ENCODE assay signal across 8 cellular contexts in the genomic region with DNA sequence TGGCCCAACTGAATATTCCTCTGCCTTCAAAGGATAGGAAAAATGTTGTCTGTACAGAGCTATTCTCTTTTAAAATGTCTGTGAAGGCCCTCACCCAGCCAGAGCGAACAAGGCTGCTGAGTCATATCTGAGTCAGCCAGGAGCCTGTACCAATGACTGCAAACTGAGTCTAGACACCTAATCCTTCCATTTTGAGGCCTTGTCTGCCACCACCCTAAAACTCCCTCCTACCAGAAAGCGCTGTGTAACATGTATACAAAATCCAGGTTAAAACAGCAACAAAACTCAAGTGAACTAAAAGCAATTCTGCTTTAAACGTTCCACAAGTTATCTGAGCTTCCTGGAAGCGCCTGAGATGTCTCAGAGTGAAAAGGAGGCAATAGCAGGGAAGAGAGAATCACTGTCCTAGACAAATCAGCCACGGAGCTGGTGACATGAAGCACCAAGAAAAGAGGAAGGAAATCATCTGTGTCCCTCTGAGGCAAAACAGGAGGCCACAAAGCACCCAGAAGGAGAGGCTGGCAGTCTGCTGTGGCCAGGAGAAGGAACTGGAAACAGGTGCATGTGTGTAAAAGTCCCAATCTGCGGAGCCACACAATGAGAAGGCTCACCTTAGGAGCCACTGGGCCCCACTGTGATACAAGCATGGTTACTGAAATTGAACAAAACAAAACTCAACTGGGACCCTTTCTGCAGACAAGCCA. TPM values are rescaled to one million over a fixed set of nuclear protein-coding genes. Genes with fewer than 3 reads are reported as not detected.
A peak's percentile ranks its signal among the peaks of the same experiment; 100 is the strongest.
DNase-seq lines count a peak whose midpoint lies in the region; ATAC-seq lines count a peak whose summit lies in the region.

No MANE protein-coding gene starts in this region.

- H3K9me3 Mint-ChIP-seq in dendritic cell treated with granulocyte-macrophage colony-stimulating factor and Interleukin-4, amounts not matched to agents 40 ng/mL and 50 ng/mL, for 4 days = no peaks in the 10 kb centered on the region

- H3K27ac Mint-ChIP-seq in dendritic cell treated with granulocyte-macrophage colony-stimulating factor and Interleukin-4, amounts not matched to agents 40 ng/mL and 50 ng/mL, for 4 days = peak overlapping the region; percentile 77

- intact Hi-C loops in dendritic cell treated with granulocyte-macrophage colony-stimulating factor and Interleukin-4, amounts not matched to agents 40 ng/mL and 50 ng/mL, for 4 days (cut with micrococcal nuclease) = no loop called here

- peak; percentile 63 for ATAC-seq in HG03039 (IDR thresholded peaks at IDR 0.05; ENCODE audit: unreplicated experiment)

- peaks cover 14% of the 10 kb centered on the region for H3K27me3 Mint-ChIP-seq in dendritic cell treated with granulocyte-macrophage colony-stimulating factor and Interleukin-4, amounts not matched to agents 40 ng/mL and 50 ng/mL, for 4 days

- peaks cover 28% of the 10 kb centered on the region for H3K4me1 Mint-ChIP-seq in dendritic cell treated with granulocyte-macrophage colony-stimulating factor and Interleukin-4, amounts not matched to agents 40 ng/mL and 50 ng/mL, for 4 days (ENCODE audit: low read depth)

- no peak overlapping the region for H3K4me3 Mint-ChIP-seq in dendritic cell treated with granulocyte-macrophage colony-stimulating factor and Interleukin-4, amounts not matched to agents 40 ng/mL and 50 ng/mL, for 4 days

- peaks cover 12% of the 10 kb centered on the region for H3K36me3 Mint-ChIP-seq in dendritic cell treated with granulocyte-macrophage colony-stimulating factor and Interleukin-4, amounts not matched to agents 40 ng/mL and 50 ng/mL, for 4 days (ENCODE audit: low read depth)

- DNase-seq in activated T-cell treated with anti-CD3 and anti-CD28 coated beads for 48 hours (ENCODE audit: low read depth) (peak; percentile 39), RPMI8226 (peak; percentile 56), renal cortical epithelial cell (ENCODE audit: low read depth) (peak; percentile 81), DMS79 treated with DMSO at 0.1 percent for 48 hours (lab: John Stamatoyannopoulos, UW) (no peak), NCI-H345 treated with DMSO at 0.1 percent for 48 hours (lab: John Stamatoyannopoulos, UW; ENCODE audit: unreplicated experiment) (no peak)
- no peak for DNase-seq in activated T-cell treated with anti-CD3 and anti-CD28 coated beads, Interleukin-2, amount 50 U/mL, for 1 hour

RNA-seq across cellular contexts. Expression of a gene that starts 10.2 kb away (rescaled TPM):
- 7.3 and 8.0 TPM in 2 replicates for total RNA-seq in renal cortical epithelial cell

RNA-seq across cellular contexts. Expression of a gene that starts 51.3 kb away (rescaled TPM):
- total RNA-seq in renal cortical epithelial cell = not detected in 2 replicates

Comparison
In these comparisons a context has a peak if more than half of its experiments do, and no peak if none do; other contexts are left out.
1. DNase-seq: peak in activated T-cell treated with anti-CD3 and anti-CD28 coated beads for 48 hours (single experiment), RPMI8226 (single experiment) and renal cortical epithelial cell (single experiment); none in activated T-cell treated with anti-CD3 and anti-CD28 coated beads, Interleukin-2, amount 50 U/mL, for 1 hour (single experiment), DMS79 treated with DMSO at 0.1 percent for 48 hours (single experiment) and NCI-H345 treated with DMSO at 0.1 percent for 48 hours (single experiment).